Comparison of ENCODE assay signal across 1 cellular context in genomic region chr9:32136700-32137339, GRCh38.
A peak's percentile ranks its signal among the peaks of the same experiment; 100 is the strongest.
TF ChIP-seq lines count a peak whose summit lies in the region.

No MANE protein-coding gene starts in this region.

TF ChIP-seq in HepG2, 621 proteins besides CTCF, POLR2A, EP300 and RAD21 (continued from another document and continues in another):
- no peak for TF ChIP-seq ZNF576 (CRISPR knock-in tag; IDR thresholded peaks at IDR 0.05)
- TF ChIP-seq ZNF839 (CRISPR knock-in tag; IDR thresholded peaks at IDR 0.05; ENCODE audit: borderline replicate concordance), result no peak
- TF ChIP-seq ZNF629 (CRISPR knock-in tag; conservative IDR thresholded peaks at IDR 0.05), result no peak
- TF ChIP-seq BRCA1 (CRISPR knock-in tag; IDR thresholded peaks at IDR 0.05), result no peak
- no peak for TF ChIP-seq NFIB (CRISPR knock-in tag; IDR thresholded peaks at IDR 0.05; ENCODE audit: borderline replicate concordance)
- TF ChIP-seq RNF2 (conservative IDR thresholded peaks at IDR 0.05; ENCODE audit: low read depth), result no peak
- TF ChIP-seq ZNF180 (CRISPR knock-in tag; IDR thresholded peaks at IDR 0.05; ENCODE audit: borderline replicate concordance, low read depth), result no peak
- no peak for TF ChIP-seq ZNF687 (CRISPR knock-in tag; IDR thresholded peaks at IDR 0.05)
- no peak for TF ChIP-seq PHF8 (CRISPR knock-in tag; IDR thresholded peaks at IDR 0.05)
- TF ChIP-seq PITX1 (CRISPR knock-in tag; IDR thresholded peaks at IDR 0.05), result peak; percentile 93
- peak; percentile 81 for TF ChIP-seq POGK (CRISPR knock-in tag; conservative IDR thresholded peaks at IDR 0.05)
- TF ChIP-seq KDM2A (CRISPR knock-in tag; IDR thresholded peaks at IDR 0.05; ENCODE audit: borderline replicate concordance, low read depth), result peak; percentile 54; the same call in 1 of the 2 replicates
- TF ChIP-seq CREM (IDR thresholded peaks at IDR 0.05), result peak; percentile 85
- TF ChIP-seq CREM (CRISPR knock-in tag; IDR thresholded peaks at IDR 0.05), result no peak
- TF ChIP-seq ZNF570 (CRISPR knock-in tag; IDR thresholded peaks at IDR 0.05; ENCODE audit: borderline replicate concordance), result no peak
- no peak for TF ChIP-seq MEIS1 (CRISPR knock-in tag; IDR thresholded peaks at IDR 0.05; ENCODE audit: borderline replicate concordance)
- TF ChIP-seq, protein P1, sequence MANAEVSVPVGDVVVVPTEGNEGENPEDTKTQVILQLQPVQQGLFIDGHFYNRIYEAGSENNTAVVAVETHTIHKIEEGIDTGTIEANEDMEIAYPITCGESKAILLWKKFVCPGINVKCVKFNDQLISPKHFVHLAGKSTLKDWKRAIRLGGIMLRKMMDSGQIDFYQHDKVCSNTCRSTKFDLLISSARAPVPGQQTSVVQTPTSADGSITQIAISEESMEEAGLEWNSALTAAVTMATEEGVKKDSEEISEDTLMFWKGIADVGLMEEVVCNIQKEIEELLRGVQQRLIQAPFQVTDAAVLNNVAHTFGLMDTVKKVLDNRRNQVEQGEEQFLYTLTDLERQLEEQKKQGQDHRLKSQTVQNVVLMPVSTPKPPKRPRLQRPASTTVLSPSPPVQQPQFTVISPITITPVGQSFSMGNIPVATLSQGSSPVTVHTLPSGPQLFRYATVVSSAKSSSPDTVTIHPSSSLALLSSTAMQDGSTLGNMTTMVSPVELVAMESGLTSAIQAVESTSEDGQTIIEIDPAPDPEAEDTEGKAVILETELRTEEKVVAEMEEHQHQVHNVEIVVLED (CRISPR knock-in tag; IDR thresholded peaks at IDR 0.05; ENCODE audit: borderline replicate concordance), result no peak
- TF ChIP-seq SOX6 (IDR thresholded peaks at IDR 0.05), result no peak
- TF ChIP-seq SOX6 (CRISPR knock-in tag; IDR thresholded peaks at IDR 0.05), result peak; percentile 95
- TF ChIP-seq ZNF512 (CRISPR knock-in tag; IDR thresholded peaks at IDR 0.05), result no peak
- no peak for TF ChIP-seq BCL3 (CRISPR knock-in tag; IDR thresholded peaks at IDR 0.05)
- TF ChIP-seq ZBTB33 (CRISPR knock-in tag; IDR thresholded peaks at IDR 0.05), result peak; percentile 68; the same call in 1 of the 2 replicates
- TF ChIP-seq ZFY (CRISPR knock-in tag; IDR thresholded peaks at IDR 0.05), result no peak
- no peak for TF ChIP-seq ZBTB8A (CRISPR knock-in tag; IDR thresholded peaks at IDR 0.05; ENCODE audit: borderline replicate concordance, low read depth)
- TF ChIP-seq, protein P2, sequence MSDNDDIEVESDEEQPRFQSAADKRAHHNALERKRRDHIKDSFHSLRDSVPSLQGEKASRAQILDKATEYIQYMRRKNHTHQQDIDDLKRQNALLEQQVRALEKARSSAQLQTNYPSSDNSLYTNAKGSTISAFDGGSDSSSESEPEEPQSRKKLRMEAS (IDR thresholded peaks at IDR 0.05), result no peak
- TF ChIP-seq, protein P3, sequence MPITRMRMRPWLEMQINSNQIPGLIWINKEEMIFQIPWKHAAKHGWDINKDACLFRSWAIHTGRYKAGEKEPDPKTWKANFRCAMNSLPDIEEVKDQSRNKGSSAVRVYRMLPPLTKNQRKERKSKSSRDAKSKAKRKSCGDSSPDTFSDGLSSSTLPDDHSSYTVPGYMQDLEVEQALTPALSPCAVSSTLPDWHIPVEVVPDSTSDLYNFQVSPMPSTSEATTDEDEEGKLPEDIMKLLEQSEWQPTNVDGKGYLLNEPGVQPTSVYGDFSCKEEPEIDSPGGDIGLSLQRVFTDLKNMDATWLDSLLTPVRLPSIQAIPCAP (CRISPR knock-in tag; IDR thresholded peaks at IDR 0.05; ENCODE audit: low read depth), result no peak
- no peak for TF ChIP-seq ZNF7 (CRISPR knock-in tag; IDR thresholded peaks at IDR 0.05)
- TF ChIP-seq SNRNP70 (IDR thresholded peaks at IDR 0.05; ENCODE audit: low read depth, low read length), result no peak
- no peak for TF ChIP-seq ZNF883 (CRISPR knock-in tag; IDR thresholded peaks at IDR 0.05; ENCODE audit: not compliant biosample characterization)
- TF ChIP-seq, protein P4, sequence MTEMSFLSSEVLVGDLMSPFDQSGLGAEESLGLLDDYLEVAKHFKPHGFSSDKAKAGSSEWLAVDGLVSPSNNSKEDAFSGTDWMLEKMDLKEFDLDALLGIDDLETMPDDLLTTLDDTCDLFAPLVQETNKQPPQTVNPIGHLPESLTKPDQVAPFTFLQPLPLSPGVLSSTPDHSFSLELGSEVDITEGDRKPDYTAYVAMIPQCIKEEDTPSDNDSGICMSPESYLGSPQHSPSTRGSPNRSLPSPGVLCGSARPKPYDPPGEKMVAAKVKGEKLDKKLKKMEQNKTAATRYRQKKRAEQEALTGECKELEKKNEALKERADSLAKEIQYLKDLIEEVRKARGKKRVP (CRISPR knock-in tag; IDR thresholded peaks at IDR 0.05), result peak in 1 of 2 experiments; percentile 80; a peak in 2 of 4 replicates
- no peak for TF ChIP-seq CC2D1A (CRISPR knock-in tag; IDR thresholded peaks at IDR 0.05)
- no peak for TF ChIP-seq SRSF4 (IDR thresholded peaks at IDR 0.05; ENCODE audit: low read depth, low read length, poor library complexity, severe bottlenecking)
- TF ChIP-seq ZKSCAN5 (CRISPR knock-in tag; IDR thresholded peaks at IDR 0.05), result no peak
- TF ChIP-seq ZBTB46 (CRISPR knock-in tag; IDR thresholded peaks at IDR 0.05; ENCODE audit: borderline replicate concordance), result no peak
- peak; percentile 95 for TF ChIP-seq HMG20A (CRISPR knock-in tag; IDR thresholded peaks at IDR 0.05; ENCODE audit: borderline replicate concordance)
- TF ChIP-seq KDM3A (CRISPR knock-in tag; IDR thresholded peaks at IDR 0.05; ENCODE audit: low read depth), result peak; percentile 68; the same call in 1 of the 2 replicates
- TF ChIP-seq PATZ1 (CRISPR knock-in tag; IDR thresholded peaks at IDR 0.05), result peak; percentile 64; the same call in 1 of the 2 replicates
- no peak for TF ChIP-seq SYNCRIP (IDR thresholded peaks at IDR 0.05; ENCODE audit: insufficient read depth, low read depth, low read length)
